Comparison of ENCODE assay signal across 7 cellular contexts in the genomic region with DNA sequence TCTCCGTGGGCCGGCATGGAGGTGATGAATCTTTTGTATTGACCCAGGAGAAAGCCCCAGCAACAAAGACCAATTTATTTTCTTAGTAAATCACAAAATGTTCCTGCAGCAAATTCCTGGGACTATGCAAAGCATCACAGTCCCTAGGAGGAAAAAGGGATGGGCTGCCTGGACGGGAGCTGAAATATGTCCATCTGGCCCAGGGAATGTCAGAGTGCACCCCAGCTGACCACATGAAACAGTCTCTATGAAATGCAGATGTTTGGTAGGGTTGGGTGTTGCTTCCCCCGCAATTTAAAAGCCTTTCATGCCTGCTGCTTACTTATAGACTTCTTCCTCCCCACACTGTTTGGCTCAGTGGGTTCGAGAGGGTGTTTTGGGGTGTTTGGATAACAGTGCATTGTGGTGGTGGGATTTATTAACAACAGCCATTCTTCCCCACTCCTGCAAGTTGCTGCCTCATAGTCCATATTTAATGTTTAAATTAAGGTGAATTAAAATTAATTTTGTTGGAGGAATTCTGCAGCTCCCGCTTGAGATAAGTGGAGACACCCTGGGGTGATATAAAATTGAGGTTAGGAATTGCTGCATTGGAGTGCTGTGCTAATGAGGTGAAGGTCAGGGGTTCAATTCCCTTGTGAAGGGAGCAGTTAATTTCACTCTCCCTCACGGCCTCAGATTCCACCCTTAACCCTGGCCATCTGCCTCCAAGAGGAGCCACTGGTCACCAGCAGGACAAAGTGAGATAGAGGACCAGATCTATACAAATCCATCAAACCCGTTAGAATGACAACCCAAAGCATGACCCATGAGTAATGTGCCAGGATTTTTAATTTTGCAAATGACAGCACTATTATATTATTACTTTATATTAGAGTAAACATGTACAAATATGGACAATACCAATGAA.
DNase-seq lines count a peak whose midpoint lies in the region; TF ChIP-seq lines count a peak whose summit lies in the region.
"Not testable (repeated sequence)": the region's sequence is repeated elsewhere in the genome, so short reads cannot be mapped to it uniquely, and the experiment has no call there.

No MANE protein-coding gene starts in this region.

- H3K9ac ChIP-seq in adipocyte (ENCODE audit: low read length), result not testable (repeated sequence)

- not testable (repeated sequence) for H3K9me3 Mint-ChIP-seq in HFFc6; osteocyte (ENCODE audit: unreplicated experiment)

- H3K4me3 Mint-ChIP-seq in HFFc6; osteocyte (ENCODE audit: unreplicated experiment): not testable (repeated sequence)

- not testable (repeated sequence) for H3K36me3 ChIP-seq in adipocyte (ENCODE audit: control insufficient read depth, insufficient read depth, low read length, severe bottlenecking)

- not testable (repeated sequence) for H3K27me3 Mint-ChIP-seq in HFFc6 (ENCODE audit: insufficient read depth); osteocyte (ENCODE audit: unreplicated experiment)

- not testable (repeated sequence) for H3K36me3 Mint-ChIP-seq in HFFc6 (ENCODE audit: low read depth); osteocyte (ENCODE audit: unreplicated experiment)

- not testable (repeated sequence) for TF ChIP-seq CTCF in AG10803 (conservative IDR thresholded peaks at IDR 0.05; ENCODE audit: low read length); HFFc6 (IDR thresholded peaks at IDR 0.05); osteocyte (IDR thresholded peaks at IDR 0.05)

- not testable (repeated sequence) for H3K4me1 ChIP-seq in adipocyte (ENCODE audit: control insufficient read depth, insufficient read depth, low read length)

- peak; percentile 82 for DNase-seq in AG10803 (ENCODE audit: low read depth)
- DNase-seq in HFFc6, result peak; percentile 39
- peak; percentile 80 for DNase-seq in adipocyte (ENCODE audit: low read depth)
- DNase-seq in dedifferentiated amniotic fluid mesenchymal stem cell (ENCODE audit: extremely low spot score), result peak; percentile 14
- peak; percentile 64 for DNase-seq in fibroblast of peridontal ligament (ENCODE audit: extremely low read depth)
- DNase-seq in left kidney (ENCODE audit: low read depth, low spot score), result peak; percentile 39
- not testable (repeated sequence) for DNase-seq in osteocyte (ENCODE audit: extremely low spot score, unreplicated experiment)

- not testable (repeated sequence) for H3K27me3 ChIP-seq in adipocyte (replicated peaks; ENCODE audit: control insufficient read depth, insufficient read depth, low read length)

- not testable (repeated sequence) for H3K27ac Mint-ChIP-seq in HFFc6
- H3K27ac Mint-ChIP-seq in osteocyte (ENCODE audit: unreplicated experiment), result peak overlapping the region; percentile 28

- H3K9me3 ChIP-seq in adipocyte (ENCODE audit: control insufficient read depth, low read length), result not testable (repeated sequence)

- not testable (repeated sequence) for H3K4me3 ChIP-seq in AG10803 (ENCODE audit: low read length); adipocyte (ENCODE audit: low read length)

- peaks cover 13% of the 10 kb centered on the region for H3K4me1 Mint-ChIP-seq in HFFc6 (ENCODE audit: low read depth)
- not testable (repeated sequence) for H3K4me1 Mint-ChIP-seq in osteocyte (ENCODE audit: unreplicated experiment)
